ENCODE assay signal across 8 cellular contexts in the genomic region with DNA sequence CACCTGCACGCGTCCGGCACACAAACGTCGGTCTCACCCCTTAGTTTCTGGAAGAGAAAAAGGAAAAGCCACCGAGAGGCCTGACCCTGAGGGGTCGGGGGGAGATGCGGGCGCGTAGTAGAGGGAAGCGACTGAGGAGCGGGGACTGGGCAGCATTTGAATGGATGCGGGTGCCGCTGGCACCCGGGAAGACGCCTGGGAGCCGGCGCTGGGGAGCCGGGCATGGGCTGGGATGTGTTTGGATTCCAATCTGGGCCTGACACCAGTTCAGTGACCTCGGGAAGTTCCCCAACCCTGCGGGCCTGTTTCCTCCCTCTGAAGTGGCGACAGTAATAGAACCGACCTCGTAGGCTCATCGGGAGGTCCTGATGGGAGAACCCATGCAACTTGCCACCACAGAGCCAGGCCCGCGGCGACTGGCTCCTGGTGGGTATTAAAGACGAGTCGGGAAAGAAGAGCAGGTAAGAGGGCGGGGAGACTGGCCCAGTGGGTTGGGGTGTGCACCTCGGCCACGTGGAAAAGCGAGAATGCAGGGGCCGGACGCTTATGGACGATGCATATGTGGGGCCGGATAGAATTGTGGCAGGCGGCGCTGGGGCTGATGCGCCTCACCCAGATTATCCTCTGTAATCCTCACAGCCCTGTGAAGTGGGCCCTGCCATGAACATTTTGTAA.
DNase-seq lines count a peak whose midpoint lies in the region; ATAC-seq and TF ChIP-seq lines count a peak whose summit lies in the region.

No MANE protein-coding gene starts in this region.

- H3F3A ChIP-seq in SK-N-SH (replicated peaks; ENCODE audit: insufficient read depth) = peaks cover 5% of the 10 kb centered on the region

- H3K27ac Mint-ChIP-seq in progenitor cell of endocrine pancreas = peak overlapping the region; percentile 87
- H3K27ac Mint-ChIP-seq in activated CD4-positive, alpha-beta T cell treated with anti-CD3 and anti-CD28 coated beads, Interleukin-2, amount 10 ng/mL, durations not matched to agents 7 days and 5 days = no peak overlapping the region

- peaks cover 4% of the 10 kb centered on the region for H3K4me1 Mint-ChIP-seq in progenitor cell of endocrine pancreas (ENCODE audit: low read depth)
- H3K4me1 Mint-ChIP-seq in activated CD4-positive, alpha-beta T cell treated with anti-CD3 and anti-CD28 coated beads, Interleukin-2, amount 10 ng/mL, durations not matched to agents 7 days and 5 days = peaks cover 6% of the 10 kb centered on the region

- ATAC-seq in HG03457 (IDR thresholded peaks at IDR 0.05; ENCODE audit: unreplicated experiment) = no peak

- H3K9ac ChIP-seq in SK-N-SH = peak overlapping the region; percentile 39; the same call in 1 of the 2 replicates

- H3K4me2 ChIP-seq in SK-N-SH = peak overlapping the region; percentile 87

- WGBS in SK-N-SH (ENCODE audit: low lambda C conversion rate) = 62% methylated on average over 21 of the region's 41 CpGs

- H3K27me3 ChIP-seq in SK-N-SH (ENCODE audit: insufficient read depth) = no peaks in the 10 kb centered on the region

- DNase-seq in EH (ENCODE audit: low read depth) (peak; percentile 30), SK-N-SH (no peak), fibroblast of villous mesenchyme (ENCODE audit: low read depth) (no peak), progenitor cell of endocrine pancreas (ENCODE audit: low spot score, unreplicated experiment) (no peak), glomerular visceral epithelial cell (ENCODE audit: extremely low spot score) (no peak)
- DNase-seq in activated CD4-positive, alpha-beta T cell treated with anti-CD3 and anti-CD28 coated beads, Interleukin-2, amount 10 ng/mL, durations not matched to agents 7 days and 5 days = no peak
- DNase-seq in activated naive CD4-positive, alpha-beta T cell treated with Interleukin-2 at 50 U/mL for 16 hours = no peak

- TF ChIP-seq EP300 in SK-N-SH (IDR thresholded peaks at IDR 0.05; ENCODE audit: borderline replicate concordance in 1 of 2, low read depth in 1 of 2, low read length in 1 of 2) = no peak

- H3K4me1 ChIP-seq in SK-N-SH (ENCODE audit: control insufficient read depth in 1 of 2, insufficient read depth in 2 of 2, low read depth in 1 of 2, low read length in 1 of 2) = peaks cover 5 to 6% of the 10 kb centered on the region in 2 experiments; a peak in 1 of 4 replicates

- no peaks in the 10 kb centered on the region for H3K79me2 ChIP-seq in SK-N-SH (ENCODE audit: insufficient read depth)

- TF ChIP-seq RAD21 in SK-N-SH (IDR thresholded peaks at IDR 0.05; ENCODE audit: low read length) = no peak

- peaks cover 9% of the 10 kb centered on the region for H3K36me3 Mint-ChIP-seq in progenitor cell of endocrine pancreas (ENCODE audit: insufficient read depth)
- no peaks in the 10 kb centered on the region for H3K36me3 Mint-ChIP-seq in activated CD4-positive, alpha-beta T cell treated with anti-CD3 and anti-CD28 coated beads, Interleukin-2, amount 10 ng/mL, durations not matched to agents 7 days and 5 days (ENCODE audit: low read depth)

- H3K36me3 ChIP-seq in SK-N-SH (replicated peaks in 1 of 2; ENCODE audit: control insufficient read depth in 1 of 2, insufficient read depth in 2 of 2, low read length in 1 of 2) = no peaks in the 10 kb centered on the region

- no peaks in the 10 kb centered on the region for H3K9me2 ChIP-seq in SK-N-SH

- H4K20me1 ChIP-seq in SK-N-SH (ENCODE audit: insufficient read depth) = no peaks in the 10 kb centered on the region

- peaks cover 8% of the 10 kb centered on the region for H3K27me3 Mint-ChIP-seq in progenitor cell of endocrine pancreas
- peaks cover 57% of the 10 kb centered on the region for H3K27me3 Mint-ChIP-seq in activated CD4-positive, alpha-beta T cell treated with anti-CD3 and anti-CD28 coated beads, Interleukin-2, amount 10 ng/mL, durations not matched to agents 7 days and 5 days

- peak overlapping the region; percentile 84 for H3K4me3 Mint-ChIP-seq in progenitor cell of endocrine pancreas (ENCODE audit: low read depth)
- H3K4me3 Mint-ChIP-seq in activated CD4-positive, alpha-beta T cell treated with anti-CD3 and anti-CD28 coated beads, Interleukin-2, amount 10 ng/mL, durations not matched to agents 7 days and 5 days = no peak overlapping the region

- CTCF ChIA-PET in SK-N-SH (lab: Yijun Ruan, JAX) = interaction anchor here (0.7 to 1.4 kb wide), 2 partner anchors 200 to 223 kb away, joined by 3 to 7 read pairs; a partner anchor contains a TSS
- CTCF ChIA-PET in activated CD4-positive, alpha-beta T cell treated with anti-CD3 and anti-CD28 coated beads, Interleukin-2, amount 10 ng/mL, durations not matched to agents 7 days and 5 days (lab: Charles Lee) = interaction anchor here (0.5 kb wide), 1 partner anchor 11 kb away, joined by 3 read pairs; no protein-coding TSS in a partner anchor

- peaks cover 4% of the 10 kb centered on the region for H3K9me3 Mint-ChIP-seq in progenitor cell of endocrine pancreas (ENCODE audit: low read depth)
- H3K9me3 Mint-ChIP-seq in activated CD4-positive, alpha-beta T cell treated with anti-CD3 and anti-CD28 coated beads, Interleukin-2, amount 10 ng/mL, durations not matched to agents 7 days and 5 days = peaks cover 3% of the 10 kb centered on the region

- H3K9me3 ChIP-seq in SK-N-SH = no peaks in the 10 kb centered on the region

- POLR2A ChIA-PET in SK-N-SH (lab: Yijun Ruan, JAX) = interaction anchor here (0.7 to 1.0 kb wide), 2 partner anchors 106 to 222 kb away, joined by 3 read pairs; a partner anchor contains a TSS
- POLR2A ChIA-PET in activated CD4-positive, alpha-beta T cell treated with anti-CD3 and anti-CD28 coated beads, Interleukin-2, amount 10 ng/mL, durations not matched to agents 7 days and 5 days (lab: Charles Lee) = no interaction called here

- no peak overlapping the region for H3K27ac ChIP-seq in SK-N-SH (ENCODE audit: low read depth in 2 of 2, low read length in 1 of 2)

- H2AFZ ChIP-seq in SK-N-SH (ENCODE audit: low read depth) = peak overlapping the region; percentile 91

- TF ChIP-seq CTCF in SK-N-SH (IDR thresholded peaks at IDR 0.05) = no peak
- TF ChIP-seq CTCF in fibroblast of villous mesenchyme (IDR thresholded peaks at IDR 0.05; ENCODE audit: insufficient read depth, low read depth, low read length) = no peak
- TF ChIP-seq CTCF in progenitor cell of endocrine pancreas (IDR thresholded peaks at IDR 0.05; ENCODE audit: unreplicated experiment) = no peak

- peak overlapping the region; percentile 52 to 60 for H3K4me3 ChIP-seq in SK-N-SH (ENCODE audit: low read depth in 2 of 2, low read length in 1 of 2)
- peak overlapping the region; percentile 60 for H3K4me3 ChIP-seq in fibroblast of villous mesenchyme (ENCODE audit: low read depth, low read length)

TF ChIP-seq in SK-N-SH, 30 proteins besides CTCF, POLR2A, EP300 and RAD21:
- no peak; the same call in 1 of the 2 replicates for TF ChIP-seq MXI1 (IDR thresholded peaks at IDR 0.05; ENCODE audit: low read depth, low read length)
- TF ChIP-seq SIN3A (IDR thresholded peaks at IDR 0.05; ENCODE audit: borderline replicate concordance, low read depth, low read length) = no peak
- TF ChIP-seq FOSL2 (IDR thresholded peaks at IDR 0.05; ENCODE audit: borderline replicate concordance, low read depth) = no peak
- no peak for TF ChIP-seq NFIC (IDR thresholded peaks at IDR 0.05; ENCODE audit: borderline replicate concordance)
- TF ChIP-seq RXRA (IDR thresholded peaks at IDR 0.05; ENCODE audit: borderline replicate concordance, low read depth) = no peak
- no peak for TF ChIP-seq YY1 (IDR thresholded peaks at IDR 0.05; ENCODE audit: low read depth)
- TF ChIP-seq ELF1 (IDR thresholded peaks at IDR 0.05) = no peak
TF ChIP-seq in SK-N-SH: peak in this region for 0.
